1 cellular context compared by ENCODE assay signal in the genomic region with DNA sequence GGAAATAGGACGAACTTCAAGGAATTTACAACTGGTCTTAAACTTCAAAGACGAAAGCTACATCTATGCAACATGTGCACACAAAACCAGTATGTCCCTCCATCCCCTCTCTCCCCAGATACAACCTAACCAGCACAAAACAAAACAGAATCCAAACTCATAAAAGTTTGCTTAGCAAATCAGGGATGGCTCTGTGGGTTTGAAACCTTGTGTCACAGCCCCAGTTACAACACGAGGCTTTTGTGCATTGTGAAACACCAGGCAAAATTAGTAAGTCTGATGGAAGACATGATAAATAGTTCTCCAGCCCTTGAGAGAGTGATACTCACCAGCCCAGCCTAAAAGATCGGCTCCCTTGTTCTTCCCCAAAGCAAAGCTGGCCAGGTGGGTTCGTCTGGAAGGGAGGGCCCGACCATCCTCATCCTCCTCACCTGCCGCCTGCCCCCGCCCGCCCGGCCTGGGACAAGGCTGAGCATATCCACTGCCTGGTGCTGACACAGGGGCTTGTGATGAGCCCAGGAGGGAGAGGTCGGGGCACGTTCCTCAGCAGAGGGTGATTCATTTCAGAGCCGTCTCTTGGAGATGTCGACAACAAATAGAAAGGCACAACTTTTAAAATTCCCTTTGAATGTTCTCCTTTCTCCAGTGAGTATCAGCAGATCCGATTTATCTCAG.
TF ChIP-seq lines count a peak whose summit lies in the region.

No MANE protein-coding gene starts in this region.

TF ChIP-seq in IMR-90, 13 proteins besides CTCF, POLR2A, EP300 and RAD21 (continued from another document):
- TF ChIP-seq, protein P1, sequence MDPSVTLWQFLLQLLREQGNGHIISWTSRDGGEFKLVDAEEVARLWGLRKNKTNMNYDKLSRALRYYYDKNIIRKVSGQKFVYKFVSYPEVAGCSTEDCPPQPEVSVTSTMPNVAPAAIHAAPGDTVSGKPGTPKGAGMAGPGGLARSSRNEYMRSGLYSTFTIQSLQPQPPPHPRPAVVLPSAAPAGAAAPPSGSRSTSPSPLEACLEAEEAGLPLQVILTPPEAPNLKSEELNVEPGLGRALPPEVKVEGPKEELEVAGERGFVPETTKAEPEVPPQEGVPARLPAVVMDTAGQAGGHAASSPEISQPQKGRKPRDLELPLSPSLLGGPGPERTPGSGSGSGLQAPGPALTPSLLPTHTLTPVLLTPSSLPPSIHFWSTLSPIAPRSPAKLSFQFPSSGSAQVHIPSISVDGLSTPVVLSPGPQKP (IDR thresholded peaks at IDR 0.05; ENCODE audit: borderline replicate concordance, low read depth, low read length), result no peak
- TF ChIP-seq CEBPB (IDR thresholded peaks at IDR 0.05; ENCODE audit: low read depth, low read length) (no peak), MAFK (IDR thresholded peaks at IDR 0.05; ENCODE audit: low read depth, low read length) (no peak), SMC3 (IDR thresholded peaks at IDR 0.05; ENCODE audit: low read depth, low read length) (no peak), FOS (IDR thresholded peaks at IDR 0.05; ENCODE audit: low read depth, low read length) (no peak), RFX5 (IDR thresholded peaks at IDR 0.05; ENCODE audit: low read depth, low read length) (no peak), RCOR1 (IDR thresholded peaks at IDR 0.05; ENCODE audit: insufficient replicate concordance, low read length) (no peak), MAZ (IDR thresholded peaks at IDR 0.05; ENCODE audit: borderline replicate concordance, low read depth, low read length) (no peak), CHD1 (IDR thresholded peaks at IDR 0.05; ENCODE audit: low read depth, low read length) (no peak), NFE2L2 (IDR thresholded peaks at IDR 0.05; ENCODE audit: low read depth, low read length) (no peak), MXI1 (IDR thresholded peaks at IDR 0.05; ENCODE audit: borderline replicate concordance, low read depth, low read length) (no peak)
- TF ChIP-seq, protein P2, sequence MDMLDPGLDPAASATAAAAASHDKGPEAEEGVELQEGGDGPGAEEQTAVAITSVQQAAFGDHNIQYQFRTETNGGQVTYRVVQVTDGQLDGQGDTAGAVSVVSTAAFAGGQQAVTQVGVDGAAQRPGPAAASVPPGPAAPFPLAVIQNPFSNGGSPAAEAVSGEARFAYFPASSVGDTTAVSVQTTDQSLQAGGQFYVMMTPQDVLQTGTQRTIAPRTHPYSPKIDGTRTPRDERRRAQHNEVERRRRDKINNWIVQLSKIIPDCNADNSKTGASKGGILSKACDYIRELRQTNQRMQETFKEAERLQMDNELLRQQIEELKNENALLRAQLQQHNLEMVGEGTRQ (IDR thresholded peaks at IDR 0.05; ENCODE audit: low read depth, low read length), result no peak
TF ChIP-seq in IMR-90: peak in this region for 0.
